Comparison of ENCODE assay signal across 11 cellular contexts in genomic region chr10:126421745-126422144, GRCh38. TPM values are rescaled to one million over a fixed set of nuclear protein-coding genes. Genes with fewer than 3 reads are reported as not detected.
DNase-seq lines count a peak whose midpoint lies in the region; ATAC-seq and TF ChIP-seq lines count a peak whose summit lies in the region.
"Had no signal": no experiment of that assay in that cellular context is flagged by ENCODE, and none has a peak within 500 bp of the region (broad histone marks: within the 10 kb centered on the region; RNA-seq: fewer than 3 reads in every experiment).

No MANE protein-coding gene starts in this region.

- no peaks in the 10 kb centered on the region for H3K4me1 Mint-ChIP-seq in T-helper 2 cell treated with Interferon-gamma antibody and Interleukin-4, amounts not matched to agents 5 μg/mL and 100 μg/mL, for 36 hours (ENCODE audit: low read depth)

- ATAC-seq in GM21423 (IDR thresholded peaks at IDR 0.05; ENCODE audit: unreplicated experiment) = no peak

- DNase-seq in AG09309 (ENCODE audit: low read depth) (peak; percentile 98), LHCN-M2 (ENCODE audit: low read depth) (peak; percentile 98), cardiac fibroblast (ENCODE audit: low read depth in 2 of 2) (peak; percentile 96 to 99), midbrain (lab: John Stamatoyannopoulos, UW) (peak; percentile 30), SHP77 (lab: John Stamatoyannopoulos, UW) (no peak), NCI-H748 treated with DMSO at 0.1 percent for 48 hours (lab: John Stamatoyannopoulos, UW) (no peak)
- no peak for DNase-seq in T-helper 2 cell treated with Interferon-gamma antibody and Interleukin-4, amounts not matched to agents 5 μg/mL and 100 μg/mL, for 36 hours (ENCODE audit: low spot score)
- DNase-seq: CD4-positive, alpha-beta T cell; gastrocnemius medialis had no signal

- no peak overlapping the region for H3K4me3 Mint-ChIP-seq in T-helper 2 cell treated with Interferon-gamma antibody and Interleukin-4, amounts not matched to agents 5 μg/mL and 100 μg/mL, for 36 hours
- H3K4me3 Mint-ChIP-seq: CD4-positive, alpha-beta T cell had no signal

- no peaks in the 10 kb centered on the region for H3K36me3 Mint-ChIP-seq in T-helper 2 cell treated with Interferon-gamma antibody and Interleukin-4, amounts not matched to agents 5 μg/mL and 100 μg/mL, for 36 hours (ENCODE audit: low read depth)

- H3K27ac Mint-ChIP-seq in T-helper 2 cell treated with Interferon-gamma antibody and Interleukin-4, amounts not matched to agents 5 μg/mL and 100 μg/mL, for 36 hours = no peak overlapping the region
- H3K27ac Mint-ChIP-seq: CD4-positive, alpha-beta T cell had no signal

- H3K27me3 Mint-ChIP-seq in T-helper 2 cell treated with Interferon-gamma antibody and Interleukin-4, amounts not matched to agents 5 μg/mL and 100 μg/mL, for 36 hours (ENCODE audit: low read depth) = no peaks in the 10 kb centered on the region
- H3K27me3 Mint-ChIP-seq: CD4-positive, alpha-beta T cell had no signal

- peaks cover 23% of the 10 kb centered on the region for H3K9me3 Mint-ChIP-seq in T-helper 2 cell treated with Interferon-gamma antibody and Interleukin-4, amounts not matched to agents 5 μg/mL and 100 μg/mL, for 36 hours

- TF ChIP-seq CTCF in AG09309 (IDR thresholded peaks at IDR 0.05; ENCODE audit: control insufficient read depth, insufficient read depth, low read depth, low read length, missing control alignments) (no peak), cardiac fibroblast (IDR thresholded peaks at IDR 0.05; ENCODE audit: low read depth, low read length) (no peak)

- H3K4me3 ChIP-seq in AG09309 (ENCODE audit: control insufficient read depth, low read depth, low read length) (peak overlapping the region; percentile 22), cardiac fibroblast (replicated peaks in 1 of 2; ENCODE audit: low read depth in 2 of 2, low read length in 2 of 2) (no peak overlapping the region)
- H3K4me3 ChIP-seq: gastrocnemius medialis, suprapubic skin had no signal

RNA-seq across cellular contexts. Expression of gene ADAM12, which starts 33.5 kb away (rescaled TPM):
- 16.6 and 21.2 TPM in 2 replicates for total RNA-seq in LHCN-M2 (2014; rRNA removed)
- 11.1 TPM for polyA plus RNA-seq in LHCN-M2 (2012)

Comparison
In these comparisons a context has a peak if more than half of its experiments do, and no peak if none do; other contexts are left out.
1. DNase-seq: peak in AG09309 (single experiment), LHCN-M2 (single experiment), cardiac fibroblast (2 of 2) and midbrain (single experiment); none in SHP77 (0 of 2), NCI-H748 treated with DMSO at 0.1 percent for 48 hours (single experiment) and T-helper 2 cell treated with Interferon-gamma antibody and Interleukin-4, amounts not matched to agents 5 μg/mL and 100 μg/mL, for 36 hours (single experiment).